In the genomic region with DNA sequence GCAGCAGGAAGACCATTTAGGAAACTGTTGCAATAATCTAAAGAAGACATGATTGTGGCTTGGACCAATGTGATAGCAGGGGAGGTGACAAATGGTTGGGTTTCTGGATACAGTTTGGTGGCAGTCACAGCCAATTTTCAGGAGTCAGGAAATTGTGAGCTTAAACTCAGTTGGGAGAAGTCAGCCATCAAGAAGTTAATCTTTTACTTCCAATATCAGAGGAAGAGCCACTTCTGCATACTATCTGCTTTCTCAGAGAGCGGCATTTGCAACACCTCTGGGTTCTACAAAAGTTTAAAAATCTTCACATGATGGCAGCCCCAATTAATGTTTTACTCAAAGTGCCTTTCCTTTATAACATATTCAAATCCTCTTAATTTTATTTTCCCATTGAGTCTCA, we compare ENCODE assay signal across 1 cellular context.
TF ChIP-seq lines count a peak whose summit lies in the region.

No MANE protein-coding gene starts in this region.

TF ChIP-seq in HepG2, 621 proteins besides CTCF, POLR2A, EP300 and RAD21:
- TF ChIP-seq, protein P1, sequence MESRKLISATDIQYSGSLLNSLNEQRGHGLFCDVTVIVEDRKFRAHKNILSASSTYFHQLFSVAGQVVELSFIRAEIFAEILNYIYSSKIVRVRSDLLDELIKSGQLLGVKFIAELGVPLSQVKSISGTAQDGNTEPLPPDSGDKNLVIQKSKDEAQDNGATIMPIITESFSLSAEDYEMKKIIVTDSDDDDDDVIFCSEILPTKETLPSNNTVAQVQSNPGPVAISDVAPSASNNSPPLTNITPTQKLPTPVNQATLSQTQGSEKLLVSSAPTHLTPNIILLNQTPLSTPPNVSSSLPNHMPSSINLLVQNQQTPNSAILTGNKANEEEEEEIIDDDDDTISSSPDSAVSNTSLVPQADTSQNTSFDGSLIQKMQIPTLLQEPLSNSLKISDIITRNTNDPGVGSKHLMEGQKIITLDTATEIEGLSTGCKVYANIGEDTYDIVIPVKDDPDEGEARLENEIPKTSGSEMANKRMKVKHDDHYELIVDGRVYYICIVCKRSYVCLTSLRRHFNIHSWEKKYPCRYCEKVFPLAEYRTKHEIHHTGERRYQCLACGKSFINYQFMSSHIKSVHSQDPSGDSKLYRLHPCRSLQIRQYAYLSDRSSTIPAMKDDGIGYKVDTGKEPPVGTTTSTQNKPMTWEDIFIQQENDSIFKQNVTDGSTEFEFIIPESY (CRISPR knock-in tag; IDR thresholded peaks at IDR 0.05): no peak
- TF ChIP-seq MED13 (CRISPR knock-in tag; IDR thresholded peaks at IDR 0.05): no peak
- TF ChIP-seq PRPF4 (IDR thresholded peaks at IDR 0.05; ENCODE audit: low read depth, low read length, poor library complexity, severe bottlenecking): no peak
- TF ChIP-seq HNRNPL (IDR thresholded peaks at IDR 0.05; ENCODE audit: low read depth, low read length): no peak
- no peak for TF ChIP-seq ZNF101 (CRISPR knock-in tag; IDR thresholded peaks at IDR 0.05; ENCODE audit: borderline replicate concordance, low read depth)
- TF ChIP-seq ZNF790 (CRISPR knock-in tag; IDR thresholded peaks at IDR 0.05; ENCODE audit: borderline replicate concordance): no peak
- no peak for TF ChIP-seq ZNF263 (CRISPR knock-in tag; IDR thresholded peaks at IDR 0.05)
- TF ChIP-seq U2AF1 (optimal IDR thresholded peaks at IDR 0.05; ENCODE audit: low read depth, low read length): no peak
- TF ChIP-seq, protein P2, sequence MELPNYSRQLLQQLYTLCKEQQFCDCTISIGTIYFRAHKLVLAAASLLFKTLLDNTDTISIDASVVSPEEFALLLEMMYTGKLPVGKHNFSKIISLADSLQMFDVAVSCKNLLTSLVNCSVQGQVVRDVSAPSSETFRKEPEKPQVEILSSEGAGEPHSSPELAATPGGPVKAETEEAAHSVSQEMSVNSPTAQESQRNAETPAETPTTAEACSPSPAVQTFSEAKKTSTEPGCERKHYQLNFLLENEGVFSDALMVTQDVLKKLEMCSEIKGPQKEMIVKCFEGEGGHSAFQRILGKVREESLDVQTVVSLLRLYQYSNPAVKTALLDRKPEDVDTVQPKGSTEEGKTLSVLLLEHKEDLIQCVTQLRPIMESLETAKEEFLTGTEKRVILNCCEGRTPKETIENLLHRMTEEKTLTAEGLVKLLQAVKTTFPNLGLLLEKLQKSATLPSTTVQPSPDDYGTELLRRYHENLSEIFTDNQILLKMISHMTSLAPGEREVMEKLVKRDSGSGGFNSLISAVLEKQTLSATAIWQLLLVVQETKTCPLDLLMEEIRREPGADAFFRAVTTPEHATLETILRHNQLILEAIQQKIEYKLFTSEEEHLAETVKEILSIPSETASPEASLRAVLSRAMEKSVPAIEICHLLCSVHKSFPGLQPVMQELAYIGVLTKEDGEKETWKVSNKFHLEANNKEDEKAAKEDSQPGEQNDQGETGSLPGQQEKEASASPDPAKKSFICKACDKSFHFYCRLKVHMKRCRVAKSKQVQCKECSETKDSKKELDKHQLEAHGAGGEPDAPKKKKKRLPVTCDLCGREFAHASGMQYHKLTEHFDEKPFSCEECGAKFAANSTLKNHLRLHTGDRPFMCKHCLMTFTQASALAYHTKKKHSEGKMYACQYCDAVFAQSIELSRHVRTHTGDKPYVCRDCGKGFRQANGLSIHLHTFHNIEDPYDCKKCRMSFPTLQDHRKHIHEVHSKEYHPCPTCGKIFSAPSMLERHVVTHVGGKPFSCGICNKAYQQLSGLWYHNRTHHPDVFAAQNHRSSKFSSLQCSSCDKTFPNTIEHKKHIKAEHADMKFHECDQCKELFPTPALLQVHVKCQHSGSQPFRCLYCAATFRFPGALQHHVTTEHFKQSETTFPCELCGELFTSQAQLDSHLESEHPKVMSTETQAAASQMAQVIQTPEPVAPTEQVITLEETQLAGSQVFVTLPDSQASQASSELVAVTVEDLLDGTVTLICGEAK (IDR thresholded peaks at IDR 0.05): no peak
- TF ChIP-seq, protein P2 (CRISPR knock-in tag; IDR thresholded peaks at IDR 0.05): no peak
- no peak for TF ChIP-seq ZBTB20 (CRISPR knock-in tag; IDR thresholded peaks at IDR 0.05; ENCODE audit: borderline replicate concordance, low read depth)
- no peak for TF ChIP-seq HMG20A (CRISPR knock-in tag; IDR thresholded peaks at IDR 0.05; ENCODE audit: borderline replicate concordance)
